25 cellular contexts compared by ENCODE assay signal in the genomic region with DNA sequence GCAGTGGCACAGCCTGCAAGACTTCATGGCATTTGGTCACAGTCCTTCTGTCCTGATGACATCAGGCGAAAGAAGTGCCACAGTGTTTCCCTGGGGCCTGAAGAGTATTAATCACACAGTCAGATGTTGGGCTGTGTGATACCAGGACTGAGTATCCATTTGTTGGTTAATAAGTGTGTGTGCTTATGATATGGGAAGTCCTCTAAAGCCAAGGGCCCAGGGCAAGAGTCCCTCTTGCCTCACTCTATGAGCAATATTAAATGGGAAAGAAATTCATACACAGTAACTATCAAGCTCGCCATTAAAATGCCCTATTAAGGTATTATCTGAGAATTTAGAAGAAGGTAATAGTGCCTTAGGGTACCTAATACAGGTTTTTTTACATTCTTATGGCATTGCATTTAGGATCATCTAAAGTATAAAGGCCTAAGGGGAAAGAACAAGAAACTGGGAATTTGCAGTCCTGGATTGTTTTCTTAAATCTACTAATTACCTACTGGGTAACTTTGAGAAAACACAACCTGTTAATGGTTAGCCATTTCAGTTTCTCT.
A peak's percentile ranks its signal among the peaks of the same experiment; 100 is the strongest.
DNase-seq lines count a peak whose midpoint lies in the region; ATAC-seq, FAIRE-seq and TF ChIP-seq lines count a peak whose summit lies in the region.
"Had no signal": no experiment of that assay in that cellular context is flagged by ENCODE, and none has a peak within 500 bp of the region (broad histone marks: within the 10 kb centered on the region; RNA-seq: fewer than 3 reads in every experiment).

No MANE protein-coding gene starts in this region.

- POLR2A ChIA-PET in A549 (lab: Yijun Ruan, JAX), result no interaction called here

- no peak for TF ChIP-seq RAD21 in A549 (conservative IDR thresholded peaks at IDR 0.05 in 1 of 2, IDR thresholded peaks at IDR 0.05 in 1 of 2)

- no peak for FAIRE-seq in A549 (lab: Jason Lieb, UNC)
- FAIRE-seq: K562 had no signal

- DNase-seq in A549 (ENCODE audit: low read depth in 1 of 2, low spot score in 1 of 2), result peak in 1 of 2 experiments; percentile 26
- peak; percentile 53 for DNase-seq in M059J (ENCODE audit: low read depth)
- peak; percentile 71 for DNase-seq in epithelial cell of proximal tubule (ENCODE audit: low read depth)
- no peak for DNase-seq in amniotic stem cell (lab: John Stamatoyannopoulos, UW)
- no peak for DNase-seq in A172 (ENCODE audit: low spot score)
- DNase-seq: activated CD8-positive, alpha-beta T cell treated with anti-CD3 and anti-CD28 coated beads for 36 hours; activated gamma-delta T cell treated with Interleukin-2 at 50 U/mL for 16 hours; activated T-cell treated with anti-CD3 and anti-CD28 coated beads, Interleukin-2, amount 50 U/mL, for 1 hour; colonic mucosa; head of caudate nucleus; left ventricle myocardium superior; MV-4-11; NCI-H2171 treated with DMSO at 0.1 percent for 48 hours; NCI-H69; spleen; stimulated activated CD4-positive, alpha-beta T cell treated with anti-CD3 and anti-CD28 coated beads, Interleukin-4, amount 100 ng/mL, for 24 hours; stimulated activated naive CD8-positive, alpha-beta T cell treated with anti-CD3 and anti-CD28 coated beads, Interleukin-15, amount 100 ng/mL, for 72 hours; T1000; transverse colon had no signal

- CTCF ChIA-PET in A549 (lab: Yijun Ruan, JAX), result no interaction called here

- no peak for TF ChIP-seq POLR2A in A549 (IDR thresholded peaks at IDR 0.05; ENCODE audit: low read length)

- H3K27ac ChIP-seq in A549 (peak overlapping the region; percentile 96 to 98), mucosa of rectum (ENCODE audit: low read depth in 2 of 2, low read length in 2 of 2) (peak overlapping the region; percentile 12 to 26)
- H3K27ac ChIP-seq: spleen had no signal

- TF ChIP-seq EP300 in A549 (IDR thresholded peaks at IDR 0.05), result no peak

- ATAC-seq in A549 (no peak), GM21576 (IDR thresholded peaks at IDR 0.05; ENCODE audit: unreplicated experiment) (no peak), GM19324 (IDR thresholded peaks at IDR 0.05; ENCODE audit: low FRiP score, unreplicated experiment) (no peak)
- ATAC-seq: activated CD4-positive, CD25-positive, alpha-beta regulatory T cell treated with anti-CD3 and anti-CD28 coated beads, Interleukin-2, amount 50 U/mL, for 24 hours; activated CD8-positive, alpha-beta T cell treated with anti-CD3 and anti-CD28 coated beads for 36 hours; K562; left ventricle myocardium superior; stimulated activated naive CD8-positive, alpha-beta T cell treated with anti-CD3 and anti-CD28 coated beads, Interleukin-15, amount 100 ng/mL, for 72 hours had no signal

- H3K4me3 ChIP-seq in A549 (no peak overlapping the region), epithelial cell of proximal tubule (ENCODE audit: low read depth, low read length) (no peak overlapping the region), mucosa of rectum (ENCODE audit: low read length in 2 of 2) (peak overlapping the region in 1 of 2 donors; percentile 6)
- H3K4me3 ChIP-seq: colonic mucosa, HAP-1, K562, spleen, transverse colon had no signal

- WGBS in A549 (ENCODE audit: missing lambda C conversion rate), result 92% methylated on average over 2 of the region's 2 CpGs

- no peaks in the 10 kb centered on the region for H3K36me3 ChIP-seq in mucosa of rectum (ENCODE audit: control insufficient read depth in 2 of 2, insufficient read depth in 2 of 2, low read length in 2 of 2)
- H3K36me3 ChIP-seq: colonic mucosa, HAP-1, spleen, transverse colon had no signal

- TF ChIP-seq CTCF in A549 (IDR thresholded peaks at IDR 0.05) (no peak), epithelial cell of proximal tubule (conservative IDR thresholded peaks at IDR 0.05; ENCODE audit: low read depth, low read length) (no peak)

- H3K9me3 ChIP-seq in A549 (peaks cover 20% of the 10 kb centered on the region; the same call in 2 of the 3 replicates), mucosa of rectum (ENCODE audit: control insufficient read depth in 2 of 2, low read length in 2 of 2) (no peaks in the 10 kb centered on the region)
- H3K9me3 ChIP-seq: colonic mucosa, HAP-1, spleen, transverse colon had no signal

- H3K4me1 ChIP-seq in A549 (peaks cover 66% of the 10 kb centered on the region), mucosa of rectum (ENCODE audit: control insufficient read depth in 2 of 2, insufficient read depth in 2 of 2, low read length in 2 of 2) (peaks cover 26 to 36% of the 10 kb centered on the region in 2 donors)

- H3K4me2 ChIP-seq in A549, result no peak overlapping the region; the same call in 1 of the 3 replicates

- no peak overlapping the region for H3K9ac ChIP-seq in mucosa of rectum (ENCODE audit: low read depth in 1 of 2, low read length in 2 of 2)

- H3K27me3 ChIP-seq in mucosa of rectum (ENCODE audit: control insufficient read depth in 2 of 2, insufficient read depth in 2 of 2, low read length in 2 of 2), result no peaks in the 10 kb centered on the region
- H3K27me3 ChIP-seq: colonic mucosa, spleen, transverse colon had no signal

TF ChIP-seq in A549, 52 proteins besides CTCF, POLR2A, EP300 and RAD21:
- TF ChIP-seq ZFP36 (IDR thresholded peaks at IDR 0.05; ENCODE audit: borderline replicate concordance, partially characterized antibody) (no peak), RNF2 (IDR thresholded peaks at IDR 0.05; ENCODE audit: borderline replicate concordance, low read depth) (no peak), CHD4 (IDR thresholded peaks at IDR 0.05; ENCODE audit: borderline replicate concordance) (no peak), HOXB5 (CRISPR knock-in tag; IDR thresholded peaks at IDR 0.05) (0 out of 2 replicates have a peak, but pooled peaks have one; percentile 8), EHMT2 (IDR thresholded peaks at IDR 0.05; ENCODE audit: low read depth) (no peak)
- TF ChIP-seq, protein P1, sequence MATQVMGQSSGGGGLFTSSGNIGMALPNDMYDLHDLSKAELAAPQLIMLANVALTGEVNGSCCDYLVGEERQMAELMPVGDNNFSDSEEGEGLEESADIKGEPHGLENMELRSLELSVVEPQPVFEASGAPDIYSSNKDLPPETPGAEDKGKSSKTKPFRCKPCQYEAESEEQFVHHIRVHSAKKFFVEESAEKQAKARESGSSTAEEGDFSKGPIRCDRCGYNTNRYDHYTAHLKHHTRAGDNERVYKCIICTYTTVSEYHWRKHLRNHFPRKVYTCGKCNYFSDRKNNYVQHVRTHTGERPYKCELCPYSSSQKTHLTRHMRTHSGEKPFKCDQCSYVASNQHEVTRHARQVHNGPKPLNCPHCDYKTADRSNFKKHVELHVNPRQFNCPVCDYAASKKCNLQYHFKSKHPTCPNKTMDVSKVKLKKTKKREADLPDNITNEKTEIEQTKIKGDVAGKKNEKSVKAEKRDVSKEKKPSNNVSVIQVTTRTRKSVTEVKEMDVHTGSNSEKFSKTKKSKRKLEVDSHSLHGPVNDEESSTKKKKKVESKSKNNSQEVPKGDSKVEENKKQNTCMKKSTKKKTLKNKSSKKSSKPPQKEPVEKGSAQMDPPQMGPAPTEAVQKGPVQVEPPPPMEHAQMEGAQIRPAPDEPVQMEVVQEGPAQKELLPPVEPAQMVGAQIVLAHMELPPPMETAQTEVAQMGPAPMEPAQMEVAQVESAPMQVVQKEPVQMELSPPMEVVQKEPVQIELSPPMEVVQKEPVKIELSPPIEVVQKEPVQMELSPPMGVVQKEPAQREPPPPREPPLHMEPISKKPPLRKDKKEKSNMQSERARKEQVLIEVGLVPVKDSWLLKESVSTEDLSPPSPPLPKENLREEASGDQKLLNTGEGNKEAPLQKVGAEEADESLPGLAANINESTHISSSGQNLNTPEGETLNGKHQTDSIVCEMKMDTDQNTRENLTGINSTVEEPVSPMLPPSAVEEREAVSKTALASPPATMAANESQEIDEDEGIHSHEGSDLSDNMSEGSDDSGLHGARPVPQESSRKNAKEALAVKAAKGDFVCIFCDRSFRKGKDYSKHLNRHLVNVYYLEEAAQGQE (IDR thresholded peaks at IDR 0.05), result no peak

Comparison
In these comparisons a context has a peak if more than half of its experiments do, and no peak if none do; other contexts are left out.
1. DNase-seq: peak in M059J (single experiment) and epithelial cell of proximal tubule (single experiment); none in amniotic stem cell (single experiment) and A172 (single experiment).